8 cellular contexts compared by ENCODE assay signal in the genomic region with DNA sequence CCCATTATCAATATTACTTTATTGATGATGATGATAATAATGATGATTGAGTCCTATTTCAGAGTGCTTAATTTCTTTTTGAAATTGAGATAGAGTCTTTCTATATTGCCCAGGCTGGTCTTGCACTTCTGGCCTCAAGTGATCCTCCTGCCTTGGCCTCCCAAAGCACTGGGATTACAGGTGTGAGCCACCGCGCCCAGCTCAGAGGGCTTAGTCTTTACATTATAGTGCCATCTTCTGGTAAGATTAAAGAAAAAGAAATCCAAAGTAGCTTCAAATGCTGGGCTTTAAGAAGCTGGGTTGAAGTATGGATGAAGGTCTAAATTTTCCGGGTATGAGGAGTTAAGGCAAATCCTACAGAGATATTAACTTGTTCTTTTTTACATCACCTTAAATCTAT. TPM values are rescaled to one million over a fixed set of nuclear protein-coding genes. Genes with fewer than 3 reads are reported as not detected.
A peak's percentile ranks its signal among the peaks of the same experiment; 100 is the strongest.
DNase-seq lines count a peak whose midpoint lies in the region; ATAC-seq, FAIRE-seq and TF ChIP-seq lines count a peak whose summit lies in the region.

No MANE protein-coding gene starts in this region.

- no peak overlapping the region for H3K27ac Mint-ChIP-seq in GM23338

- no peaks in the 10 kb centered on the region for H3K9me2 ChIP-seq in GM23338 (ENCODE audit: insufficient read depth)

- H2AFZ ChIP-seq in GM23338, result no peak overlapping the region
- H2AFZ ChIP-seq in endothelial cell of umbilical vein (ENCODE audit: low read depth, low read length), result no peak overlapping the region

- no peaks in the 10 kb centered on the region for H4K20me1 ChIP-seq in GM23338 (replicated peaks; ENCODE audit: insufficient read depth)
- H4K20me1 ChIP-seq in endothelial cell of umbilical vein (replicated peaks; ENCODE audit: control insufficient read depth, extremely low read depth, insufficient read depth, low read length), result no peaks in the 10 kb centered on the region

- TF ChIP-seq CTCF in C4-2B (conservative IDR thresholded peaks at IDR 0.05) (peak; percentile 67), GM23338 (conservative IDR thresholded peaks at IDR 0.05; ENCODE audit: low read depth in 2 of 2) (peak; percentile 62 to 63), endothelial cell of umbilical vein (IDR thresholded peaks at IDR 0.05; ENCODE audit: extremely low read depth in 1 of 2, insufficient read depth in 1 of 2, low read depth in 1 of 2, low read length in 2 of 2) (peak in 1 of 2 donors; percentile 8)

- intact Hi-C loops in endothelial cell of umbilical vein (cut with micrococcal nuclease), result loop anchor here (1.0 kb wide), 2 partner anchors 112 to 130 kb away; no protein-coding TSS in a partner anchor

- ATAC-seq in GM23338 (no peak), HG02798 (IDR thresholded peaks at IDR 0.05; ENCODE audit: poor library complexity, unreplicated experiment) (no peak), HG02884 (IDR thresholded peaks at IDR 0.05; ENCODE audit: unreplicated experiment) (no peak)
- ATAC-seq in stimulated activated naive CD8-positive, alpha-beta T cell treated with anti-CD3 and anti-CD28 coated beads, Interleukin-15, Interleukin-2, amounts not matched to agents 100 U/mL and 50 U/mL, for 24 hours, result no peak

- no peak for FAIRE-seq in endothelial cell of umbilical vein (lab: Jason Lieb, UNC)

- H3K4me1 ChIP-seq in GM23338 (ENCODE audit: insufficient read depth) (peaks cover 14% of the 10 kb centered on the region), endothelial cell of umbilical vein (ENCODE audit: control insufficient read depth, extremely low read depth, insufficient read depth, low read length) (peaks cover 9% of the 10 kb centered on the region)

- H3K36me3 Mint-ChIP-seq in GM23338 (ENCODE audit: low read depth), result no peaks in the 10 kb centered on the region

- H3K36me3 ChIP-seq in GM23338 (ENCODE audit: insufficient read depth) (no peaks in the 10 kb centered on the region), endothelial cell of umbilical vein (ENCODE audit: control insufficient read depth in 2 of 2, extremely low read depth in 1 of 2, insufficient read depth in 2 of 2, low read length in 2 of 2) (no peaks in the 10 kb centered on the region)

- CTCF ChIA-PET in endothelial cell of umbilical vein (lab: Charles Lee), result interaction anchor here (0.5 to 9.8 kb wide), 15 partner anchors 9 to 329 kb away, joined by 3 to 342 read pairs (median 5); a partner anchor contains a TSS

- no peak overlapping the region for H3K9ac ChIP-seq in endothelial cell of umbilical vein (replicated peaks; ENCODE audit: extremely low read depth, insufficient read depth, low read length)

- H3K79me2 ChIP-seq in GM23338 (replicated peaks; ENCODE audit: insufficient read depth) (peaks cover 10% of the 10 kb centered on the region; the same call in 1 of the 2 replicates), endothelial cell of umbilical vein (ENCODE audit: control insufficient read depth, insufficient read depth, low read length) (peaks cover 5% of the 10 kb centered on the region)

- H3K27me3 Mint-ChIP-seq in GM23338 (ENCODE audit: insufficient read depth, low read depth, poor library complexity), result peaks cover 4% of the 10 kb centered on the region

- H3K9me1 ChIP-seq in endothelial cell of umbilical vein (replicated peaks; ENCODE audit: control insufficient read depth, extremely low read depth, insufficient read depth, low read length), result no peaks in the 10 kb centered on the region

- POLR2A ChIA-PET in endothelial cell of umbilical vein (lab: Charles Lee), result interaction anchor here (0.7 kb wide), 1 partner anchor 113 kb away, joined by 3 read pairs; no protein-coding TSS in a partner anchor

- dilution Hi-C loops in endothelial cell of umbilical vein (cut with MboI; ENCODE audit: extremely low pct_ligation_motif_present, low sequenced_read_pairs), result no loop called here

- no peak overlapping the region for H3K4me3 Mint-ChIP-seq in GM23338

- peaks cover 13% of the 10 kb centered on the region for H3K9me3 Mint-ChIP-seq in GM23338

- H3F3A ChIP-seq in GM23338 (replicated peaks; ENCODE audit: low read depth), result 0 out of 2 replicates have a peak, but pooled peaks cover 4% of the 10 kb centered on the region

- no peaks in the 10 kb centered on the region for H3K9me3 ChIP-seq in endothelial cell of umbilical vein (replicated peaks; ENCODE audit: control insufficient read depth, insufficient read depth, low read length)

- H3K27me3 ChIP-seq in GM23338 (ENCODE audit: insufficient read depth), result no peaks in the 10 kb centered on the region
- peaks cover 0 to 2% of the 10 kb centered on the region in 2 experiments for H3K27me3 ChIP-seq in endothelial cell of umbilical vein (ENCODE audit: control insufficient read depth in 2 of 2, insufficient read depth in 2 of 2, low read length in 2 of 2)

- BruUV-seq in endothelial cell of umbilical vein (replicated peaks; lab: Mats Ljungman, UMichigan), result no TSS peak

- no peak overlapping the region for H3K27ac ChIP-seq in C4-2B
- H3K27ac ChIP-seq in GM23338 (ENCODE audit: low read depth), result no peak overlapping the region
- H3K27ac ChIP-seq in endothelial cell of umbilical vein (ENCODE audit: insufficient read depth, low read depth, low read length), result no peak overlapping the region

- peaks cover 2% of the 10 kb centered on the region; the same call in 1 of the 3 replicates for H3K4me1 Mint-ChIP-seq in GM23338

- H3K4me3 ChIP-seq in GM23338, result no peak overlapping the region
- no peak overlapping the region for H3K4me3 ChIP-seq in endothelial cell of umbilical vein (replicated peaks in 1 of 3; ENCODE audit: insufficient read depth in 1 of 3, low read depth in 1 of 3, low read length in 3 of 3)

- peak; percentile 61 for DNase-seq in GM23338 (ENCODE audit: low spot score)
- peak; percentile 31 for DNase-seq in RPMI7951 (ENCODE audit: low read depth)
- peak; percentile 19 for DNase-seq in endothelial cell of umbilical vein (ENCODE audit: low read depth, low spot score)
- peak; percentile 48 for DNase-seq in stimulated activated naive CD8-positive, alpha-beta T cell treated with anti-CD3 and anti-CD28 coated beads, Interleukin-15, Interleukin-2, amounts not matched to agents 100 U/mL and 50 U/mL, for 24 hours
- no peak for DNase-seq in stimulated activated naive CD4-positive, alpha-beta T cell treated with Interleukin-2 at 50 U/mL for 16 hours (lab: John Stamatoyannopoulos, UW)

- TF ChIP-seq POLR2A in endothelial cell of umbilical vein (IDR thresholded peaks at IDR 0.05; ENCODE audit: low read depth, low read length), result no peak

- H3K4me2 ChIP-seq in GM23338 (no peak overlapping the region), endothelial cell of umbilical vein (ENCODE audit: insufficient read depth, low read length) (no peak overlapping the region)

TF ChIP-seq in GM23338, 12 proteins besides CTCF, POLR2A, EP300 and RAD21 (continues in another document):
- no peak for TF ChIP-seq EZH2phosphoT487 (IDR thresholded peaks at IDR 0.05; ENCODE audit: unreplicated experiment)
- TF ChIP-seq, protein P1, sequence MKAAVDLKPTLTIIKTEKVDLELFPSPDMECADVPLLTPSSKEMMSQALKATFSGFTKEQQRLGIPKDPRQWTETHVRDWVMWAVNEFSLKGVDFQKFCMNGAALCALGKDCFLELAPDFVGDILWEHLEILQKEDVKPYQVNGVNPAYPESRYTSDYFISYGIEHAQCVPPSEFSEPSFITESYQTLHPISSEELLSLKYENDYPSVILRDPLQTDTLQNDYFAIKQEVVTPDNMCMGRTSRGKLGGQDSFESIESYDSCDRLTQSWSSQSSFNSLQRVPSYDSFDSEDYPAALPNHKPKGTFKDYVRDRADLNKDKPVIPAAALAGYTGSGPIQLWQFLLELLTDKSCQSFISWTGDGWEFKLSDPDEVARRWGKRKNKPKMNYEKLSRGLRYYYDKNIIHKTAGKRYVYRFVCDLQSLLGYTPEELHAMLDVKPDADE (IDR thresholded peaks at IDR 0.05), result no peak

TF ChIP-seq in endothelial cell of umbilical vein, 7 proteins besides CTCF, POLR2A, EP300 and RAD21:
- no peak for TF ChIP-seq JUN (IDR thresholded peaks at IDR 0.05; ENCODE audit: borderline replicate concordance, insufficient read depth, insufficient read length, low read depth)
- TF ChIP-seq FOS (IDR thresholded peaks at IDR 0.05; ENCODE audit: borderline replicate concordance, insufficient read depth, low read length), result no peak
- TF ChIP-seq EZH2 (IDR thresholded peaks at IDR 0.05; ENCODE audit: borderline replicate concordance, low read depth, low read length, severe bottlenecking), result no peak
- no peak for TF ChIP-seq MYC (IDR thresholded peaks at IDR 0.05; ENCODE audit: low read depth, low read length)

RNA-seq across cellular contexts. Expression of a gene that starts 3.4 kb away (rescaled TPM):
- total RNA-seq in GM23338 (2014; rRNA removed; shearing (Covaris generic)), result 9.1 and 21.6 TPM in 2 replicates
- polyA plus RNA-seq in GM23338 (2016; fragmentation: Nextera tagmentation; extraction: Ambion mirVana) (4.3 and 7.2 TPM in 2 replicates), endothelial cell of umbilical vein (11.1 TPM in 2 replicates)
- 7.9 and 10.4 TPM in 2 replicates for total RNA-seq in RPMI7951 (2014; rRNA removed; shearing (Covaris generic))
- 17.1 and 19.7 TPM in 2 replicates for total RNA-seq in endothelial cell of umbilical vein
- polyA plus RNA-seq in endothelial cell of umbilical vein (2011; cell fraction: cytosol; rRNA removed), result 4.6 and 7.2 TPM in 2 replicates
- 42.4 and 45.3 TPM in 2 replicates for polyA plus RNA-seq in endothelial cell of umbilical vein (2011; cell fraction: nucleus; rRNA removed)
- 8.4 and 9.4 TPM in 2 replicates for polyA plus RNA-seq in endothelial cell of umbilical vein (2012)
- polyA minus RNA-seq in endothelial cell of umbilical vein, result 22.9 and 23.0 TPM in 2 replicates
- polyA minus RNA-seq in endothelial cell of umbilical vein (2011; cell fraction: cytosol; rRNA and poly(A)+ RNA removed), result 2.8 TPM
- polyA minus RNA-seq in endothelial cell of umbilical vein (2011; cell fraction: nucleus; rRNA and poly(A)+ RNA removed), result 14.8 and 21.0 TPM in 2 replicates

RNA-seq across cellular contexts. Expression of a gene that starts 11.8 kb away (rescaled TPM):
- not detected in 2 replicates for total RNA-seq in GM23338 (2014; rRNA removed; shearing (Covaris generic))
- polyA plus RNA-seq in GM23338 (2016; fragmentation: Nextera tagmentation; extraction: Ambion mirVana) (not detected in 2 replicates), endothelial cell of umbilical vein (not detected in 2 replicates)
- total RNA-seq in RPMI7951 (2014; rRNA removed; shearing (Covaris generic)), result not detected in 2 replicates
- not detected in 2 replicates for total RNA-seq in endothelial cell of umbilical vein
- polyA plus RNA-seq in endothelial cell of umbilical vein (2011; cell fraction: cytosol; rRNA removed), result not detected in 2 replicates
- not detected in 2 replicates for polyA plus RNA-seq in endothelial cell of umbilical vein (2011; cell fraction: nucleus; rRNA removed)
- not detected in 2 replicates for polyA plus RNA-seq in endothelial cell of umbilical vein (2012)
- not detected in 2 replicates for polyA minus RNA-seq in endothelial cell of umbilical vein
- polyA minus RNA-seq in endothelial cell of umbilical vein (2011; cell fraction: cytosol; rRNA and poly(A)+ RNA removed), result not detected
- not detected in 2 replicates for polyA minus RNA-seq in endothelial cell of umbilical vein (2011; cell fraction: nucleus; rRNA and poly(A)+ RNA removed)
